Comparison of ENCODE assay signal across 9 cellular contexts in the genomic region with DNA sequence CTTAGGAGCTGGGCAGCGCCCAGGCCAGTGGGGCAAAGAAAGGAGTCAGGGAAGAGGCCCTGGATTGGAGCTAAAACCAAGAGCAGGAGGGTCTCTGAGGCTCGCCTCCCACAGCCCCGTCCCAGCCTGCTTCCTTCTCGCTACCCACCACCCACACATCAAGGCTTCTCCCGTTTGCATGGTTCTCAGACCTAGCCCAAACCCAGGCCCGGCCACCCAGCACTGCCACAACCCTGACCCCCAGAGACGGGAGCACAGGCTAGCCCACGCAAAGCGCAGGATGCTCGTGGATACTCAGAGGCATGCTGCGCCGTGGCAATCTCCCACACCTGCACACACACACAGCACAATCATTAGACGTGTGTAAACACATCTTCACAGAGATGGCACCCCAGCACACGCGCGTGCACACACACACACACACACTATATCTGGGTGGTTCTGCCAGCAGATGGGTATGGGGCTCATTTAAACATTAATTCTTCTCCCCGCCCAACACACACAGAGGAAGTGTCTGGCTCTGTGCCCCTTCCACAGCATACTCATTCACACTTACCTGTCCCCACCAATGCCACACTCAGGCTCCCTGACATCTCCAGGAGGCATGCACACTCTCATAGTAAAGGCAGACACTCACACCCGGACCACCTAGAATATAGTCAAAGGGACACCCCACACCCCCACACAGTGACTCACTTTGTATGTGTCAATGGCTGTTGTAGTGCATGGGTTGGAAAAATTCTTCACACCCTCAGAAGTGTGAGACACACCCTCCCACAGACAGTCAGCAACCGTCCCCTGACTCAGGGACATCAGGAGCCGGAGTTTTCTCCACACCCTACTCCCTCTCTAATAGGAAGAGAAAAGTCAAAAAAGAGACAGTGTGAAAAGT. TPM values are rescaled to one million over a fixed set of nuclear protein-coding genes. Genes with fewer than 3 reads are reported as not detected.
A peak's percentile ranks its signal among the peaks of the same experiment; 100 is the strongest.
DNase-seq lines count a peak whose midpoint lies in the region; ATAC-seq and TF ChIP-seq lines count a peak whose summit lies in the region.
"Had no signal": no experiment of that assay in that cellular context is flagged by ENCODE, and none has a peak within 500 bp of the region (broad histone marks: within the 10 kb centered on the region; RNA-seq: fewer than 3 reads in every experiment).

No MANE protein-coding gene starts in this region.

- peaks cover 14% of the 10 kb centered on the region for H3K4me1 ChIP-seq in CD4-positive, alpha-beta memory T cell (ENCODE audit: insufficient read depth, low read length)
- H3K4me1 ChIP-seq in ectodermal cell (ENCODE audit: control insufficient read depth, insufficient read depth, low read length), result peaks cover 5% of the 10 kb centered on the region

- intact Hi-C loops in CD4-positive, alpha-beta memory T cell (cut with micrococcal nuclease), result loop anchor here (1.0 kb wide), 1 partner anchor 17 kb away; no protein-coding TSS in a partner anchor

- 74% methylated on average over 20 of the region's 20 CpGs for WGBS in ectodermal cell, 2 experiments

- H3K9me3 Mint-ChIP-seq in CD4-positive, alpha-beta memory T cell, result no peaks in the 10 kb centered on the region

- H3K4me1 Mint-ChIP-seq in CD4-positive, alpha-beta memory T cell, result peaks cover 10 to 17% (median 14%) of the 10 kb centered on the region in 4 donors
- peaks cover 7% of the 10 kb centered on the region for H3K4me1 Mint-ChIP-seq in T-helper 17 cell

- H3K27ac ChIP-seq in CD4-positive, alpha-beta memory T cell (ENCODE audit: low read depth, low read length), result no peak overlapping the region
- no peak overlapping the region for H3K27ac ChIP-seq in ectodermal cell (ENCODE audit: insufficient read depth, low read depth, low read length, poor library complexity, severe bottlenecking)
- H3K27ac ChIP-seq: cardiac muscle cell had no signal

- no peaks in the 10 kb centered on the region for H3K9me3 ChIP-seq in CD4-positive, alpha-beta memory T cell (ENCODE audit: control insufficient read depth in 1 of 2, low read length in 2 of 2)
- H3K9me3 ChIP-seq in T-helper 17 cell (ENCODE audit: control insufficient read depth, low read length, poor library complexity, severe bottlenecking) (no peaks in the 10 kb centered on the region), ectodermal cell (ENCODE audit: control insufficient read depth, low read length) (no peaks in the 10 kb centered on the region)

- H3K4me3 ChIP-seq in CD4-positive, alpha-beta memory T cell (ENCODE audit: low read length in 2 of 2), result peak overlapping the region in 1 of 2 donors; percentile 76
- H3K4me3 ChIP-seq in ectodermal cell (ENCODE audit: insufficient read depth, low read depth, low read length), result peak overlapping the region; percentile 70
- H3K4me3 ChIP-seq in retinal pigment epithelial cell (ENCODE audit: low read length), result peak overlapping the region; percentile 56

- H3K27me3 Mint-ChIP-seq in CD4-positive, alpha-beta memory T cell, result peaks cover 6 to 8% of the 10 kb centered on the region in 2 donors
- H3K27me3 Mint-ChIP-seq in T-helper 17 cell, result peaks cover 50% of the 10 kb centered on the region

- peak overlapping the region in 4 of 7 donors; percentile 14 to 81 (median 72) for H3K27ac Mint-ChIP-seq in CD4-positive, alpha-beta memory T cell
- H3K27ac Mint-ChIP-seq in T-helper 17 cell, result peak overlapping the region; percentile 39

- peak overlapping the region; percentile 76 to 87 (median 82) for H3K4me3 Mint-ChIP-seq in CD4-positive, alpha-beta memory T cell
- H3K4me3 Mint-ChIP-seq in T-helper 17 cell, result peak overlapping the region; percentile 88

- H3K27me3 ChIP-seq in CD4-positive, alpha-beta memory T cell (ENCODE audit: insufficient read depth, low read length), result no peaks in the 10 kb centered on the region
- H3K27me3 ChIP-seq in ectodermal cell (ENCODE audit: control insufficient read depth, insufficient read depth, low read length, poor library complexity, severe bottlenecking), result peaks cover 16% of the 10 kb centered on the region
- H3K27me3 ChIP-seq: cardiac muscle cell had no signal

- POLR2A ChIA-PET in CD4-positive, alpha-beta memory T cell (lab: Charles Lee; ENCODE audit: partially characterized antibody), result interaction anchor here (1.0 to 2.4 kb wide), 8 partner anchors 28 to 83 kb away, joined by 3 to 19 read pairs (median 6); a partner anchor contains a TSS

- H3K36me3 ChIP-seq in CD4-positive, alpha-beta memory T cell (ENCODE audit: insufficient read depth, low read length), result no peaks in the 10 kb centered on the region
- H3K36me3 ChIP-seq in ectodermal cell (ENCODE audit: control insufficient read depth, insufficient read depth, low read length), result no peaks in the 10 kb centered on the region
- H3K36me3 ChIP-seq: cardiac muscle cell had no signal

- CTCF ChIA-PET in CD4-positive, alpha-beta memory T cell (lab: Charles Lee; ENCODE audit: partially characterized antibody), result interaction anchor here (0.6 to 17.4 kb wide), 5 partner anchors 40 to 74 kb away, joined by 3 to 475 read pairs (median 12); a partner anchor contains a TSS

- peak in 1 of 5 donors; percentile 64 for DNase-seq in CD4-positive, alpha-beta memory T cell
- DNase-seq in T-helper 17 cell (no peak), retinal pigment epithelial cell (ENCODE audit: low read depth) (no peak), mucosa of gallbladder (ENCODE audit: low spot score) (no peak), NCI-H2227 (lab: John Stamatoyannopoulos, UW; ENCODE audit: unreplicated experiment) (no peak), GM20000 (ENCODE audit: low spot score) (no peak)

- ATAC-seq in T-helper 17 cell (no peak), GM21576 (IDR thresholded peaks at IDR 0.05; ENCODE audit: unreplicated experiment) (no peak)

- TF ChIP-seq CTCF in retinal pigment epithelial cell (conservative IDR thresholded peaks at IDR 0.05; ENCODE audit: low read depth, low read length) (no peak), GM20000 (IDR thresholded peaks at IDR 0.05; ENCODE audit: extremely low read depth, missing control alignments) (no peak)

- H3K36me3 Mint-ChIP-seq in CD4-positive, alpha-beta memory T cell, result no peaks in the 10 kb centered on the region
- H3K36me3 Mint-ChIP-seq in T-helper 17 cell (ENCODE audit: low read depth), result peaks cover 4% of the 10 kb centered on the region

RNA-seq across cellular contexts. Expression of a gene that starts 1.1 kb away (rescaled TPM):
- total RNA-seq in CD4-positive, alpha-beta memory T cell, result under 1 TPM; 0.15 to 0.22 TPM
- not detected for polyA plus RNA-seq in CD4-positive, alpha-beta memory T cell
- under 1 TPM in 1 of 2 donors, not detected in 1; 0.31 TPM for total RNA-seq in T-helper 17 cell
- 2.8 TPM for polyA plus RNA-seq in ectodermal cell (2013, experiment 1 of 4)
- polyA plus RNA-seq in ectodermal cell (2013, experiment 2 of 4), result 1.9 TPM
- polyA plus RNA-seq in ectodermal cell (2013, experiment 3 of 4), result 1.9 TPM
- polyA plus RNA-seq in ectodermal cell (2013, experiment 4 of 4), result 2.2 TPM
- 1.6 TPM for total RNA-seq in mucosa of gallbladder

RNA-seq across cellular contexts. Expression of a gene that starts 18.5 kb away (rescaled TPM):
- total RNA-seq in CD4-positive, alpha-beta memory T cell, result not detected
- polyA plus RNA-seq in CD4-positive, alpha-beta memory T cell, result under 1 TPM in 1 of 2 donors, not detected in 1; 0.04 TPM
- total RNA-seq in T-helper 17 cell, result not detected
- polyA plus RNA-seq in ectodermal cell (2013, experiment 1 of 4), result not detected
- not detected for polyA plus RNA-seq in ectodermal cell (2013, experiment 2 of 4)
- not detected for polyA plus RNA-seq in ectodermal cell (2013, experiment 3 of 4)
- not detected for polyA plus RNA-seq in ectodermal cell (2013, experiment 4 of 4)
- total RNA-seq in mucosa of gallbladder, result 2.2 TPM

RNA-seq across cellular contexts. Expression of a gene that starts 41.2 kb away (rescaled TPM):
- 10 to 100 TPM; 18.3 to 21.4 TPM for total RNA-seq in CD4-positive, alpha-beta memory T cell
- polyA plus RNA-seq in CD4-positive, alpha-beta memory T cell, result 10 to 100 TPM; 11.0 to 15.5 TPM
- total RNA-seq in T-helper 17 cell, result 10 to 100 TPM; 14.2 to 15.5 TPM
- 12.9 TPM for polyA plus RNA-seq in ectodermal cell (2013, experiment 1 of 4)
- 12.0 TPM for polyA plus RNA-seq in ectodermal cell (2013, experiment 2 of 4)
- polyA plus RNA-seq in ectodermal cell (2013, experiment 3 of 4), result 12.2 TPM
- 12.8 TPM for polyA plus RNA-seq in ectodermal cell (2013, experiment 4 of 4)
- 28.9 TPM for total RNA-seq in mucosa of gallbladder
